In genomic region chr2:33316314-33316713, GRCh38 we compare ENCODE assay signal across 30 cellular contexts.
"Had no signal": no experiment of that assay in that cellular context is flagged by ENCODE, and none has a peak within 500 bp of the region (broad histone marks: within the 10 kb centered on the region; RNA-seq: fewer than 3 reads in every experiment).

No MANE protein-coding gene starts in this region.

- H3K36me3 ChIP-seq: breast epithelium, lower lobe of right lung, neural progenitor cell had no signal

- H3K27me3 ChIP-seq: breast epithelium, esophagus muscularis mucosa, heart left ventricle, neural progenitor cell, tibial artery had no signal

- H3K4me1 Mint-ChIP-seq: natural killer cell, neural progenitor cell had no signal

- H3K27ac ChIP-seq: breast epithelium, lower lobe of right lung, neural progenitor cell, parathyroid adenoma, psoas muscle had no signal

- H3K4me1 ChIP-seq: breast epithelium, neural progenitor cell, parathyroid adenoma had no signal

- DNase-seq: activated CD4-positive, alpha-beta T cell treated with anti-CD3 and anti-CD28 coated beads, Interleukin-2, amount 50 U/mL, for 1 hour; activated CD4-positive, CD25-positive, alpha-beta regulatory T cell treated with anti-CD3 and anti-CD28 coated beads, Interleukin-2, amount 50 U/mL, for 72 hours; activated CD8-positive, alpha-beta T cell treated with anti-CD3 and anti-CD28 coated beads for 36 hours; activated naive CD8-positive, alpha-beta T cell treated with anti-CD3 and anti-CD28 coated beads, Interleukin-2, amount 50 U/mL, for 24 hours; activated T-cell treated with anti-CD3 and anti-CD28 coated beads, Interleukin-2, amount 50 U/mL, for 48 hours; central memory CD4-positive, alpha-beta T cell; endodermal cell; heart left ventricle; lower lobe of right lung; mesenchymal stem cell; natural killer cell; occipital lobe; psoas muscle; stimulated activated CD4-positive, alpha-beta T cell treated with anti-CD3 and anti-CD28 coated beads, Interleukin-1b, Interleukin-23, amount 100 ng/mL, for 48 hours; stimulated activated CD4-positive, alpha-beta T cell treated with anti-CD3 and anti-CD28 coated beads, Interleukin-4, amount 100 ng/mL, for 4 hours; stimulated activated CD8-positive, alpha-beta memory T cell treated with anti-CD3 and anti-CD28 coated beads, Interleukin-4, amount 100 ng/mL, for 48 hours; stimulated activated naive CD8-positive, alpha-beta T cell treated with anti-CD3 and anti-CD28 coated beads, Interleukin-15, amount 100 ng/mL, for 72 hours; substantia nigra; T-helper 2 cell; tibial artery had no signal

- H3K9me3 ChIP-seq: breast epithelium, esophagus muscularis mucosa, heart left ventricle, lower lobe of right lung, psoas muscle, tibial artery had no signal

- H3K9me3 Mint-ChIP-seq: activated CD8-positive, alpha-beta T cell treated with anti-CD3 and anti-CD28 coated beads for 36 hours; activated naive CD4-positive, alpha-beta T cell treated with anti-CD3 and anti-CD28 coated beads, Interleukin-2, amount 50 U/mL, for 24 hours; activated naive CD8-positive, alpha-beta T cell treated with anti-CD3 and anti-CD28 coated beads, Interleukin-2, amount 50 U/mL, for 24 hours; activated T-helper 2 cell treated with anti-CD3 and anti-CD28 coated beads, Interferon-gamma antibody, Interleukin-2, Interleukin-4, amounts not matched to agents 10 μg/mL and 5 μg/mL and 100 μg/mL, durations not matched to agents 14 hours and 24 hours and 36 hours; dendritic cell treated with granulocyte-macrophage colony-stimulating factor and Interleukin-4, amounts not matched to agents 40 ng/mL and 50 ng/mL, for 4 days; endodermal cell; natural killer cell; neural progenitor cell; stimulated activated memory B cell treated with anti-CD40 and anti-IgM and Interleukin-4, amounts not matched to agents 10 μg/mL and 1 μg/mL and 100 μg/mL, for 72 hours; stimulated activated naive CD8-positive, alpha-beta T cell treated with anti-CD3 and anti-CD28 coated beads, Interleukin-15, amount 100 ng/mL, for 72 hours had no signal

- H3K27me3 Mint-ChIP-seq: dendritic cell treated with granulocyte-macrophage colony-stimulating factor and Interleukin-4, amounts not matched to agents 40 ng/mL and 50 ng/mL, for 4 days had no signal

- ATAC-seq: activated CD8-positive, alpha-beta T cell treated with anti-CD3 and anti-CD28 coated beads for 36 hours; activated naive CD8-positive, alpha-beta T cell treated with anti-CD3 and anti-CD28 coated beads, Interleukin-2, amount 50 U/mL, for 24 hours; heart left ventricle; left lobe of liver; lower lobe of right lung; natural killer cell; psoas muscle; stimulated activated memory B cell treated with anti-CD40 and anti-IgM and Interleukin-4, amounts not matched to agents 10 μg/mL and 1 μg/mL and 100 μg/mL, for 72 hours; stimulated activated naive CD8-positive, alpha-beta T cell treated with anti-CD3 and anti-CD28 coated beads, Interleukin-15, amount 100 ng/mL, for 72 hours had no signal

- H3K36me3 Mint-ChIP-seq: activated naive CD4-positive, alpha-beta T cell treated with anti-CD3 and anti-CD28 coated beads, Interleukin-2, amount 50 U/mL, for 24 hours; natural killer cell; stimulated activated memory B cell treated with anti-CD40 and anti-IgM and Interleukin-4, amounts not matched to agents 10 μg/mL and 1 μg/mL and 100 μg/mL, for 72 hours had no signal

- H3K4me3 Mint-ChIP-seq: activated CD8-positive, alpha-beta T cell treated with anti-CD3 and anti-CD28 coated beads for 36 hours; activated naive CD4-positive, alpha-beta T cell treated with anti-CD3 and anti-CD28 coated beads, Interleukin-2, amount 50 U/mL, for 24 hours; activated naive CD8-positive, alpha-beta T cell treated with anti-CD3 and anti-CD28 coated beads, Interleukin-2, amount 50 U/mL, for 24 hours; dendritic cell treated with granulocyte-macrophage colony-stimulating factor and Interleukin-4, amounts not matched to agents 40 ng/mL and 50 ng/mL, for 4 days; endodermal cell; natural killer cell; neural progenitor cell; stimulated activated memory B cell treated with anti-CD40 and anti-IgM and Interleukin-4, amounts not matched to agents 10 μg/mL and 1 μg/mL and 100 μg/mL, for 72 hours; stimulated activated naive CD8-positive, alpha-beta T cell treated with anti-CD3 and anti-CD28 coated beads, Interleukin-15, amount 100 ng/mL, for 72 hours had no signal

- H3K4me3 ChIP-seq: breast epithelium, esophagus muscularis mucosa, heart left ventricle, lower lobe of right lung, neural progenitor cell, psoas muscle, smooth muscle cell, tibial artery had no signal

- H3K27ac Mint-ChIP-seq: activated CD8-positive, alpha-beta T cell treated with anti-CD3 and anti-CD28 coated beads for 36 hours; activated naive CD4-positive, alpha-beta T cell treated with anti-CD3 and anti-CD28 coated beads, Interleukin-2, amount 50 U/mL, for 24 hours; activated naive CD8-positive, alpha-beta T cell treated with anti-CD3 and anti-CD28 coated beads, Interleukin-2, amount 50 U/mL, for 24 hours; activated T-helper 2 cell treated with anti-CD3 and anti-CD28 coated beads, Interferon-gamma antibody, Interleukin-2, Interleukin-4, amounts not matched to agents 10 μg/mL and 5 μg/mL and 100 μg/mL, durations not matched to agents 14 hours and 24 hours and 36 hours; dendritic cell treated with granulocyte-macrophage colony-stimulating factor and Interleukin-4, amounts not matched to agents 40 ng/mL and 50 ng/mL, for 4 days; endodermal cell; natural killer cell; neural progenitor cell; stimulated activated memory B cell treated with anti-CD40 and anti-IgM and Interleukin-4, amounts not matched to agents 10 μg/mL and 1 μg/mL and 100 μg/mL, for 72 hours; stimulated activated naive CD8-positive, alpha-beta T cell treated with anti-CD3 and anti-CD28 coated beads, Interleukin-15, amount 100 ng/mL, for 72 hours had no signal
